Comparison of ENCODE assay signal across 14 cellular contexts in the genomic region with DNA sequence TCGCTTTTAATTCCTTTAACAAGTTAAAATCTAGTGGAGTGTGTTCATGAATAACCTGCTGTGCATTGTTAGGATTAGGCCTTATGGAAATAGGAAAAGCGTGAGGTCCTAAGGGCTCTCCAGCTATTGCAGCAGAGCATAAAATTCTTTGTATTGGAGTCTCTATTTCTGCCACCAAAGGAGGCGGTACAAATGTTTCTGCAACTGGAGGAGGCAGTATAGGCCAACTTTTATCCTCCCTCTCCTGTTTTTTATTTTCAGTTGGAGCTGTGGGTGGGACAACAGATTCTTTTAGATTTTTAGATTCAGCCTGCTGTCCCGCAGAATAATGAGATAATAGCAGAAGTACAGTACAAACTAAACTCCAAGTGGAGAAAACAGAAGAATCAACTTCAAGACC. TPM values are rescaled to one million over a fixed set of nuclear protein-coding genes. Genes with fewer than 3 reads are reported as not detected.
A peak's percentile ranks its signal among the peaks of the same experiment; 100 is the strongest.
DNase-seq lines count a peak whose midpoint lies in the region; ATAC-seq and TF ChIP-seq lines count a peak whose summit lies in the region.
"Had no signal": no experiment of that assay in that cellular context is flagged by ENCODE, and none has a peak within 500 bp of the region (broad histone marks: within the 10 kb centered on the region; RNA-seq: fewer than 3 reads in every experiment).

No MANE protein-coding gene starts in this region.

- no peaks in the 10 kb centered on the region for H3K27me3 ChIP-seq in transverse colon

- in situ Hi-C loops in transverse colon (cut with MboI; ENCODE audit: low pct_ligation_motif_present in 1 of 4, low pct_unique_long_range_greater_than_20kb in 1 of 4, low sequenced_read_pairs in 3 of 4) = no loop called here

- peak; percentile 28 for DNase-seq in AG09319 (ENCODE audit: extremely low read depth, low read depth)
- DNase-seq in M059J (ENCODE audit: low read depth) = peak; percentile 68
- DNase-seq in dermis blood vessel endothelial cell = peak; percentile 31
- peak; percentile 19 to 52 for DNase-seq in lung microvascular endothelial cell (ENCODE audit: low read depth in 2 of 2)
- no peak for DNase-seq in transverse colon
- DNase-seq in Kasumi-1 (lab: John Stamatoyannopoulos, UW) = no peak
- DNase-seq: effector CD4-positive, alpha-beta T cell; NCI-H1092 had no signal

- H3K4me3 ChIP-seq in transverse colon = no peak overlapping the region
- H3K4me3 ChIP-seq: skin epidermis had no signal

- no peaks in the 10 kb centered on the region for H3K36me3 ChIP-seq in transverse colon

- 72 to 82% methylated on average over 3 to 4 of the region's 4 CpGs for WGBS in transverse colon (ENCODE audit: low coverage in 1 of 2), 2 donors

- TF ChIP-seq CTCF in AG09319 (IDR thresholded peaks at IDR 0.05; ENCODE audit: low read depth, low read length) (peak; percentile 57), transverse colon (IDR thresholded peaks at IDR 0.05) (no peak)

- H3K4me1 ChIP-seq in transverse colon = peaks cover 0 to 21% (median 13%) of the 10 kb centered on the region in 4 donors

- intact Hi-C loops in transverse colon (cut with DNase I; ENCODE audit: low total_unique reads) = no loop called here

- H3K9me3 ChIP-seq in transverse colon = no peaks in the 10 kb centered on the region

- TF ChIP-seq EP300 in transverse colon (IDR thresholded peaks at IDR 0.05; ENCODE audit: low read depth) = no peak

- no peak for TF ChIP-seq POLR2A in transverse colon (IDR thresholded peaks at IDR 0.05)

- H3K27ac ChIP-seq in transverse colon = no peak overlapping the region

- no peak for ATAC-seq in HG03521 (IDR thresholded peaks at IDR 0.05; ENCODE audit: unreplicated experiment)
- no peak for ATAC-seq in HG02588 (IDR thresholded peaks at IDR 0.05; ENCODE audit: unreplicated experiment)
- ATAC-seq: activated T-helper 17 cell treated with anti-CD3 and anti-CD28 coated beads, Interleukin-2, amount 50 U/mL, for 72 hours; stimulated activated memory B cell treated with anti-CD40 and anti-IgM and Interleukin-4, amounts not matched to agents 10 μg/mL and 1 μg/mL and 100 μg/mL, for 72 hours had no signal

RNA-seq across cellular contexts. Expression of a gene that starts 26.2 kb away (rescaled TPM):
- not detected in 2 replicates for total RNA-seq in M059J (2014; rRNA removed; shearing (Covaris generic))
- total RNA-seq in dermis blood vessel endothelial cell (not detected in 2 replicates), lung microvascular endothelial cell (not detected in 2 replicates), transverse colon (not detected)
- total RNA-seq: activated T-helper 17 cell treated with anti-CD3 and anti-CD28 coated beads, Interleukin-2, amount 50 U/mL, for 72 hours; B cell had no signal

RNA-seq across cellular contexts. Expression of a gene that starts 36.6 kb away (rescaled TPM):
- total RNA-seq in M059J (2014; rRNA removed; shearing (Covaris generic)) = not detected in 2 replicates
- total RNA-seq in dermis blood vessel endothelial cell = not detected in 2 replicates
- not detected in 2 replicates for total RNA-seq in lung microvascular endothelial cell
- total RNA-seq in transverse colon = not detected
- total RNA-seq: activated T-helper 17 cell treated with anti-CD3 and anti-CD28 coated beads, Interleukin-2, amount 50 U/mL, for 72 hours; B cell had no signal

Comparison
In these comparisons a context has a peak if more than half of its experiments do, and no peak if none do; other contexts are left out.
1. DNase-seq: peak in AG09319 (single experiment), M059J (single experiment), dermis blood vessel endothelial cell (single experiment) and lung microvascular endothelial cell (2 of 2); none in transverse colon (single experiment) and Kasumi-1 (0 of 2).